In genomic region chr19:11338569-11339253, GRCh38 we compare ENCODE assay signal across 1 cellular context.
TF ChIP-seq lines count a peak whose summit lies in the region.

No MANE protein-coding gene starts in this region.

TF ChIP-seq in GM12878, 131 proteins besides CTCF, POLR2A, EP300 and RAD21:
- TF ChIP-seq EGR1 (IDR thresholded peaks at IDR 0.05; ENCODE audit: borderline replicate concordance in 1 of 2, low read depth in 2 of 2, low read length in 2 of 2) = no peak
- no peak for TF ChIP-seq E2F8 (IDR thresholded peaks at IDR 0.05; ENCODE audit: low read depth, partially characterized antibody)
